In genomic region chr10:71648595-71649320, GRCh38 we compare ENCODE assay signal across 25 cellular contexts.
DNase-seq lines count a peak whose midpoint lies in the region; ATAC-seq and TF ChIP-seq lines count a peak whose summit lies in the region.
"Had no signal": no experiment of that assay in that cellular context is flagged by ENCODE, and none has a peak within 500 bp of the region (broad histone marks: within the 10 kb centered on the region; RNA-seq: fewer than 3 reads in every experiment).

No MANE protein-coding gene starts in this region.

- TF ChIP-seq POLR2A in sigmoid colon (IDR thresholded peaks at IDR 0.05) = no peak

- H3K9me3 Mint-ChIP-seq in CD14-positive monocyte = peaks cover 0 to 2% (median 0%) of the 10 kb centered on the region in 7 donors
- H3K9me3 Mint-ChIP-seq: activated naive CD4-positive, alpha-beta T cell treated with anti-CD3 and anti-CD28 coated beads, Interleukin-2, amount 50 U/mL, for 72 hours; activated T-helper 1 cell treated with anti-CD3 and anti-CD28 coated beads, Interleukin-12 subunit alpha, Interleukin-12 subunit beta, Interleukin-2, Interleukin-4 antibody, amounts not matched to agents 30 ng/mL and 10 ng/mL and 1 ng/mL, durations not matched to agents 14 hours and 24 hours and 36 hours; stimulated activated memory B cell treated with anti-CD40 and anti-IgM and Interleukin-4, amounts not matched to agents 10 μg/mL and 1 μg/mL and 100 μg/mL, for 72 hours; WTC11 had no signal

- ATAC-seq in HG03280 (IDR thresholded peaks at IDR 0.05; ENCODE audit: unreplicated experiment) = no peak
- ATAC-seq: activated naive CD4-positive, alpha-beta T cell treated with anti-CD3 and anti-CD28 coated beads, Interleukin-2, amount 50 U/mL, for 72 hours; WTC11 had no signal

- no peak for DNase-seq in CD14-positive monocyte (ENCODE audit: low spot score)
- peak; percentile 31 to 51 for DNase-seq in SJCRH30
- no peak for DNase-seq in cerebellum (ENCODE audit: low spot score)
- DNase-seq in DMS114 treated with DMSO at 0.1 percent for 48 hours (lab: John Stamatoyannopoulos, UW; ENCODE audit: unreplicated experiment) = no peak
- no peak for DNase-seq in sigmoid colon
- DNase-seq: aorta; C1 segment of cervical spinal cord; caudate nucleus; glutamatergic neuron; IMR-90; mammary epithelial cell; NCI-H146; NCI-H774; Right ventricle myocardium superior; stimulated activated CD4-positive, alpha-beta T cell treated with anti-CD3 and anti-CD28 coated beads, Interleukin-2, amount 100 ng/mL, for 24 hours; T-helper 9 cell had no signal

- H3K9me3 ChIP-seq in HEK293 (ENCODE audit: control insufficient read depth, insufficient read depth, low read depth, low read length) (no peaks in the 10 kb centered on the region), SJCRH30 (replicated peaks) (no peaks in the 10 kb centered on the region), mucosa of rectum (ENCODE audit: control insufficient read depth in 2 of 2, low read length in 2 of 2) (no peaks in the 10 kb centered on the region), sigmoid colon (no peaks in the 10 kb centered on the region)
- H3K9me3 ChIP-seq: thoracic aorta had no signal

- TF ChIP-seq EP300 in sigmoid colon (IDR thresholded peaks at IDR 0.05) = no peak

- CTCF ChIA-PET in HEK293 (lab: Yijun Ruan, JAX) = interaction anchor here (0.6 to 4.2 kb wide), 5 partner anchors 10 to 1292 kb away, joined by 3 to 15 read pairs (median 4); no protein-coding TSS in a partner anchor

- H3K4me3 ChIP-seq in HEK293 (ENCODE audit: low read depth, low read length) = no peak overlapping the region
- no peak overlapping the region for H3K4me3 ChIP-seq in SJCRH30
- no peak overlapping the region for H3K4me3 ChIP-seq in mucosa of rectum (ENCODE audit: low read length in 2 of 2)
- no peak overlapping the region for H3K4me3 ChIP-seq in sigmoid colon
- H3K4me3 ChIP-seq: smooth muscle cell, thoracic aorta had no signal

- 65 to 82% methylated on average over 13 of the region's 13 CpGs for WGBS in sigmoid colon, 2 donors

- TF ChIP-seq CTCF in CD14-positive monocyte (IDR thresholded peaks at IDR 0.05) = no peak
- no peak for TF ChIP-seq CTCF in HEK293 (tag by site-specific recombination; IDR thresholded peaks at IDR 0.05)
- TF ChIP-seq CTCF in sigmoid colon (IDR thresholded peaks at IDR 0.05) = no peak

- intact Hi-C loops in CD14-positive monocyte (cut with micrococcal nuclease) (no loop called here), sigmoid colon (cut with DNase I) (no loop called here)

- POLR2A ChIA-PET in HEK293 (lab: Yijun Ruan, JAX) = no interaction called here

- peaks cover 22 to 42% of the 10 kb centered on the region in 2 donors for H3K36me3 Mint-ChIP-seq in CD14-positive monocyte
- H3K36me3 Mint-ChIP-seq: activated naive CD4-positive, alpha-beta T cell treated with anti-CD3 and anti-CD28 coated beads, Interleukin-2, amount 50 U/mL, for 72 hours; stimulated activated memory B cell treated with anti-CD40 and anti-IgM and Interleukin-4, amounts not matched to agents 10 μg/mL and 1 μg/mL and 100 μg/mL, for 72 hours; WTC11 had no signal

- no peaks in the 10 kb centered on the region for H3K27me3 ChIP-seq in SJCRH30
- no peaks in the 10 kb centered on the region for H3K27me3 ChIP-seq in mucosa of rectum (ENCODE audit: control insufficient read depth in 2 of 2, insufficient read depth in 2 of 2, low read length in 2 of 2)
- H3K27me3 ChIP-seq in sigmoid colon = no peaks in the 10 kb centered on the region

- H3K4me1 Mint-ChIP-seq in CD14-positive monocyte = peaks cover 23% of the 10 kb centered on the region

- H3K4me1 ChIP-seq in HEK293 (ENCODE audit: control insufficient read depth, insufficient read depth, low read length) (no peaks in the 10 kb centered on the region), SJCRH30 (peaks cover 17% of the 10 kb centered on the region), mucosa of rectum (ENCODE audit: control insufficient read depth in 2 of 2, insufficient read depth in 2 of 2, low read length in 2 of 2) (peaks cover 6 to 13% of the 10 kb centered on the region in 2 donors), sigmoid colon (no peaks in the 10 kb centered on the region)

- H3K4me3 Mint-ChIP-seq in CD14-positive monocyte = peak overlapping the region in 1 of 2 donors; percentile 67
- H3K4me3 Mint-ChIP-seq: activated T-helper 1 cell treated with anti-CD3 and anti-CD28 coated beads, Interleukin-12 subunit alpha, Interleukin-12 subunit beta, Interleukin-2, Interleukin-4 antibody, amounts not matched to agents 30 ng/mL and 10 ng/mL and 1 ng/mL, durations not matched to agents 14 hours and 24 hours and 36 hours; stimulated activated memory B cell treated with anti-CD40 and anti-IgM and Interleukin-4, amounts not matched to agents 10 μg/mL and 1 μg/mL and 100 μg/mL, for 72 hours; WTC11 had no signal

- H3K27ac Mint-ChIP-seq in CD14-positive monocyte = peak overlapping the region in 4 of 7 donors; percentile 3 to 75 (median 42)
- H3K27ac Mint-ChIP-seq: activated T-helper 1 cell treated with anti-CD3 and anti-CD28 coated beads, Interleukin-12 subunit alpha, Interleukin-12 subunit beta, Interleukin-2, Interleukin-4 antibody, amounts not matched to agents 30 ng/mL and 10 ng/mL and 1 ng/mL, durations not matched to agents 14 hours and 24 hours and 36 hours; stimulated activated memory B cell treated with anti-CD40 and anti-IgM and Interleukin-4, amounts not matched to agents 10 μg/mL and 1 μg/mL and 100 μg/mL, for 72 hours; WTC11 had no signal

- H3K36me3 ChIP-seq in HEK293 (ENCODE audit: control insufficient read depth in 2 of 2, insufficient read depth in 1 of 2, low read length in 2 of 2) (no peaks in the 10 kb centered on the region), SJCRH30 (no peaks in the 10 kb centered on the region), mucosa of rectum (ENCODE audit: control insufficient read depth in 2 of 2, insufficient read depth in 2 of 2, low read length in 2 of 2) (no peaks in the 10 kb centered on the region), sigmoid colon (no peaks in the 10 kb centered on the region)
- H3K36me3 ChIP-seq: thoracic aorta had no signal

- H3K27ac ChIP-seq in HEK293 (ENCODE audit: extremely low read depth, low read depth, low read length) (no peak overlapping the region), SJCRH30 (peak overlapping the region; percentile 53), mucosa of rectum (ENCODE audit: low read depth in 2 of 2, low read length in 2 of 2) (peak overlapping the region; percentile 32 to 56), sigmoid colon (no peak overlapping the region)
- H3K27ac ChIP-seq: thoracic aorta had no signal

- no peak overlapping the region for H3K9ac ChIP-seq in mucosa of rectum (ENCODE audit: low read depth in 1 of 2, low read length in 2 of 2)

- peaks cover under 1 to 8% (median 1%) of the 10 kb centered on the region in 3 donors for H3K27me3 Mint-ChIP-seq in CD14-positive monocyte (ENCODE audit: low read depth in 3 of 3)
- H3K27me3 Mint-ChIP-seq: stimulated activated memory B cell treated with anti-CD40 and anti-IgM and Interleukin-4, amounts not matched to agents 10 μg/mL and 1 μg/mL and 100 μg/mL, for 72 hours had no signal

TF ChIP-seq in HEK293, 187 proteins besides CTCF, POLR2A, EP300 and RAD21:
- TF ChIP-seq ZNF175 (tag by site-specific recombination; IDR thresholded peaks at IDR 0.05) (no peak), KLF1 (tag by site-specific recombination; IDR thresholded peaks at IDR 0.05) (peak; percentile 78), RBAK (tag by site-specific recombination; IDR thresholded peaks at IDR 0.05) (no peak), ZNF830 (tag by site-specific recombination; IDR thresholded peaks at IDR 0.05; ENCODE audit: low read depth) (no peak)

Comparison
In these comparisons a context has a peak if more than half of its experiments do, and no peak if none do; other contexts are left out.
1. DNase-seq: peak in SJCRH30 (2 of 2); none in CD14-positive monocyte (single experiment), cerebellum (single experiment), DMS114 treated with DMSO at 0.1 percent for 48 hours (single experiment) and sigmoid colon (single experiment).
2. H3K27ac ChIP-seq: peak in SJCRH30 (single experiment) and mucosa of rectum (2 of 2); none in HEK293 (single experiment) and sigmoid colon (0 of 4).